Comparison of ENCODE assay signal across 8 cellular contexts in genomic region chrX:48520976-48521352, GRCh38. TPM values are rescaled to one million over a fixed set of nuclear protein-coding genes. Genes with fewer than 3 reads are reported as not detected.
DNase-seq lines count a peak whose midpoint lies in the region; ATAC-seq, FAIRE-seq and TF ChIP-seq lines count a peak whose summit lies in the region.

No MANE protein-coding gene starts in this region.

- TF ChIP-seq CTCF in NB4 (IDR thresholded peaks at IDR 0.05; ENCODE audit: low read depth, low read length) (no peak), bronchial epithelial cell (IDR thresholded peaks at IDR 0.05; ENCODE audit: insufficient read depth, low read length, severe bottlenecking) (no peak), nephron progenitor cell (IDR thresholded peaks at IDR 0.05) (no peak)

- H3K9me3 Mint-ChIP-seq in nephron progenitor cell: peaks cover 44% of the 10 kb centered on the region

- ATAC-seq in HG03520 (IDR thresholded peaks at IDR 0.05; ENCODE audit: unreplicated experiment): no peak

- H3K36me3 Mint-ChIP-seq in nephron progenitor cell (ENCODE audit: low read depth): peaks cover 8% of the 10 kb centered on the region

- peak overlapping the region; percentile 33 for H3K27ac Mint-ChIP-seq in nephron progenitor cell

- H3K4me3 ChIP-seq in NB4 (ENCODE audit: low read depth, low read length): peak overlapping the region; percentile 95
- H3K4me3 ChIP-seq in bronchial epithelial cell (ENCODE audit: low read depth, low read length): peak overlapping the region; percentile 64

- peak; percentile 35 for DNase-seq in DMS 273 treated with DMSO at 0.1 percent for 48 hours (lab: John Stamatoyannopoulos, UW)
- DNase-seq in NB4 (ENCODE audit: low read depth): peak; percentile 41
- no peak for DNase-seq in bronchial epithelial cell (ENCODE audit: low read depth)
- no peak for DNase-seq in nephron progenitor cell
- DNase-seq in stimulated activated naive CD4-positive, alpha-beta T cell treated with Interleukin-2 at 50 U/mL for 16 hours (lab: John Stamatoyannopoulos, UW): no peak
- no peak for DNase-seq in SKM-1 (lab: John Stamatoyannopoulos, UW; ENCODE audit: unreplicated experiment)
- DNase-seq in activated CD4-positive, alpha-beta T cell treated with anti-CD3 and anti-CD28 coated beads for 1 hour: no peak

- FAIRE-seq in bronchial epithelial cell (lab: Jason Lieb, UNC): no peak

- H3K4me3 Mint-ChIP-seq in nephron progenitor cell: peak overlapping the region; percentile 91

- H3K4me1 Mint-ChIP-seq in nephron progenitor cell: peaks cover 15% of the 10 kb centered on the region

- no peaks in the 10 kb centered on the region for H3K27me3 ChIP-seq in bronchial epithelial cell (ENCODE audit: control insufficient read depth, insufficient read depth, low read length)

- peaks cover 6% of the 10 kb centered on the region for H3K36me3 ChIP-seq in bronchial epithelial cell (ENCODE audit: control insufficient read depth, insufficient read depth, low read length)

- TF ChIP-seq POLR2A in NB4 (IDR thresholded peaks at IDR 0.05; ENCODE audit: extremely low read depth, insufficient read length): no peak

- H3K27me3 Mint-ChIP-seq in nephron progenitor cell (ENCODE audit: low read depth, poor library complexity): no peaks in the 10 kb centered on the region

RNA-seq across cellular contexts. Expression of gene EBP, which starts 0.6 kb away (rescaled TPM):
- 122 and 244 TPM in 2 replicates for total RNA-seq in bronchial epithelial cell

RNA-seq across cellular contexts. Expression of gene PORCN, which starts 12.2 kb away (rescaled TPM):
- 33.4 and 46.2 TPM in 2 replicates for total RNA-seq in bronchial epithelial cell

RNA-seq across cellular contexts. Expression of gene TBC1D25, which starts 18.6 kb away (rescaled TPM):
- total RNA-seq in bronchial epithelial cell: 3.8 and 3.9 TPM in 2 replicates

RNA-seq across cellular contexts. Expression of gene FTSJ1, which starts 45.0 kb away (rescaled TPM):
- 131 and 154 TPM in 2 replicates for total RNA-seq in bronchial epithelial cell

RNA-seq across cellular contexts. Expression of gene SLC38A5, which starts 50.9 kb away (rescaled TPM):
- 134 and 348 TPM in 2 replicates for total RNA-seq in bronchial epithelial cell

Comparison
In these comparisons a context has a peak if more than half of its experiments do, and no peak if none do; other contexts are left out.
1. DNase-seq: peak in DMS 273 treated with DMSO at 0.1 percent for 48 hours (single experiment) and NB4 (single experiment); none in bronchial epithelial cell (single experiment), nephron progenitor cell (single experiment), stimulated activated naive CD4-positive, alpha-beta T cell treated with Interleukin-2 at 50 U/mL for 16 hours (single experiment), SKM-1 (single experiment) and activated CD4-positive, alpha-beta T cell treated with anti-CD3 and anti-CD28 coated beads for 1 hour (single experiment).